16 cellular contexts compared by ENCODE assay signal in genomic region chr3:71429610-71429988, GRCh38.
DNase-seq lines count a peak whose midpoint lies in the region; ATAC-seq and TF ChIP-seq lines count a peak whose summit lies in the region.
"Had no signal": no experiment of that assay in that cellular context is flagged by ENCODE, and none has a peak within 500 bp of the region (broad histone marks: within the 10 kb centered on the region; RNA-seq: fewer than 3 reads in every experiment).

No MANE protein-coding gene starts in this region.

- ATAC-seq in heart right ventricle (no peak), Right ventricle myocardium superior (ENCODE audit: poor library complexity) (no peak)

- BruUV-seq in OCI-LY7 (replicated peaks; lab: Mats Ljungman, UMichigan): no TSS peak

- no peak for TF ChIP-seq EP300 in stomach (IDR thresholded peaks at IDR 0.05)

- H3K79me2 ChIP-seq in OCI-LY7 (ENCODE audit: insufficient read depth, low read depth, low read length): peaks cover 40% of the 10 kb centered on the region; the same call in 1 of the 2 replicates

- DNase-seq in heart right ventricle: no peak
- DNase-seq in Right ventricle myocardium superior: no peak
- no peak for DNase-seq in OCI-LY7 (ENCODE audit: low spot score)
- DNase-seq in epithelial cell of prostate (ENCODE audit: low read depth, low spot score): no peak
- DNase-seq in stomach: no peak
- no peak for DNase-seq in dedifferentiated amniotic fluid mesenchymal stem cell (ENCODE audit: extremely low spot score)
- no peak for DNase-seq in erythroblast (lab: John Stamatoyannopoulos, UW)
- DNase-seq in OCI-M2 (lab: John Stamatoyannopoulos, UW; ENCODE audit: unreplicated experiment): no peak
- DNase-seq: DMS 273 treated with DMSO at 0.1 percent for 48 hours; foreskin fibroblast; NCI-H2227 treated with DMSO at 0.1 percent for 48 hours; NK-92 treated with Interleukin-12 subunit alpha and Interleukin-12 subunit beta, amount 100 ng/mL, for 24 hours; nucleus accumbens; T-helper 1 cell; testis; WERI-Rb-1 had no signal

- H2AFZ ChIP-seq in OCI-LY7 (ENCODE audit: low read length): no peak overlapping the region

- no peaks in the 10 kb centered on the region for H3K36me3 ChIP-seq in heart right ventricle
- H3K36me3 ChIP-seq in OCI-LY7 (ENCODE audit: insufficient read depth, low read length): peaks cover 2% of the 10 kb centered on the region
- no peaks in the 10 kb centered on the region for H3K36me3 ChIP-seq in stomach
- H3K36me3 ChIP-seq: WERI-Rb-1 had no signal

- no peaks in the 10 kb centered on the region; the same call in 1 of the 2 replicates for H4K20me1 ChIP-seq in OCI-LY7 (ENCODE audit: insufficient read depth, low read length)

- no peak for TF ChIP-seq CTCF in heart right ventricle (IDR thresholded peaks at IDR 0.05)
- no peak for TF ChIP-seq CTCF in OCI-LY7 (conservative IDR thresholded peaks at IDR 0.05; ENCODE audit: low read length)
- TF ChIP-seq CTCF in stomach (IDR thresholded peaks at IDR 0.05): no peak

- no peaks in the 10 kb centered on the region for H3K27me3 ChIP-seq in heart right ventricle
- H3K27me3 ChIP-seq in stomach: no peaks in the 10 kb centered on the region
- H3K27me3 ChIP-seq: testis had no signal

- WGBS in heart right ventricle, 2 donors: 70 to 88% methylated on average over 5 of the region's 5 CpGs
- WGBS in stomach, 5 donors: 56 to 78% (median 63%) methylated on average over 5 of the region's 5 CpGs

- POLR2A ChIA-PET in OCI-LY7 (lab: Charles Lee): interaction anchor here (0.7 to 0.8 kb wide), 4 partner anchors 21 to 360 kb away, joined by 3 to 4 read pairs (median 4); no protein-coding TSS in a partner anchor

- no peaks in the 10 kb centered on the region for H3K9me2 ChIP-seq in OCI-LY7 (ENCODE audit: insufficient read depth, low read length)

- H3K4me3 ChIP-seq in heart right ventricle (no peak overlapping the region), OCI-LY7 (ENCODE audit: low read depth, low read length, poor library complexity, severe bottlenecking) (no peak overlapping the region), stomach (no peak overlapping the region)
- H3K4me3 ChIP-seq: testis had no signal

- H3K4me1 ChIP-seq in heart right ventricle (peaks cover 10 to 65% (median 41%) of the 10 kb centered on the region in 9 donors), OCI-LY7 (ENCODE audit: insufficient read depth, low read length, poor library complexity, severe bottlenecking) (peaks cover 59% of the 10 kb centered on the region), stomach (peaks cover 7 to 65% (median 31%) of the 10 kb centered on the region in 4 donors)
- H3K4me1 ChIP-seq: testis had no signal

- H3K4me2 ChIP-seq in OCI-LY7 (ENCODE audit: low read length): peak overlapping the region; percentile 30; the same call in 1 of the 2 replicates

- no peak for TF ChIP-seq POLR2A in stomach (IDR thresholded peaks at IDR 0.05)
- TF ChIP-seq POLR2A in erythroblast (IDR thresholded peaks at IDR 0.05; ENCODE audit: low read length): no peak

- H3K9me3 ChIP-seq in heart right ventricle (no peaks in the 10 kb centered on the region), OCI-LY7 (ENCODE audit: low read length) (no peaks in the 10 kb centered on the region), stomach (no peaks in the 10 kb centered on the region)
- H3K9me3 ChIP-seq: testis had no signal

- CTCF ChIA-PET in OCI-LY7 (lab: Charles Lee; ENCODE audit: unreplicated experiment): interaction anchor here (0.6 kb wide), 1 partner anchor 12 kb away, joined by 4 read pairs; no protein-coding TSS in a partner anchor

- peak overlapping the region in 6 of 10 donors; percentile 11 to 66 (median 61) for H3K27ac ChIP-seq in heart right ventricle
- no peak overlapping the region for H3K27ac ChIP-seq in OCI-LY7 (ENCODE audit: low read depth, low read length, poor library complexity, severe bottlenecking)
- peak overlapping the region; percentile 89 for H3K27ac ChIP-seq in epithelial cell of prostate
- H3K27ac ChIP-seq in stomach: peak overlapping the region in 3 of 5 donors; percentile 50 to 71 (median 63)
- H3K27ac ChIP-seq: testis, WERI-Rb-1 had no signal

- intact Hi-C loops in heart right ventricle (cut with DNase I) (loop anchor here in 3 of 10 donors (10.0 kb wide), 1 partner anchor 155 kb away; the partner anchor contains the start of gene FOXP1 (in 3 of the 3)), Right ventricle myocardium superior (cut with DNase I) (no loop called here), OCI-LY7 (cut with micrococcal nuclease; ENCODE audit: unreplicated experiment) (no loop called here), stomach (cut with DNase I; ENCODE audit: low total_unique reads) (no loop called here)
